In genomic region chr16:18401159-18401558, GRCh38 we compare ENCODE assay signal across 8 cellular contexts.
DNase-seq lines count a peak whose midpoint lies in the region; ATAC-seq and TF ChIP-seq lines count a peak whose summit lies in the region.
"Not testable (repeated sequence)": the region's sequence is repeated elsewhere in the genome, so short reads cannot be mapped to it uniquely, and the experiment has no call there.

No MANE protein-coding gene starts in this region.

- not testable (repeated sequence) for H2BK120ac ChIP-seq in H9 (ENCODE audit: low read depth, low read length, poor library complexity, severe bottlenecking)

- H3K79me1 ChIP-seq in H9 (ENCODE audit: insufficient read depth, low read depth, low read length, poor library complexity, severe bottlenecking) = not testable (repeated sequence)

- H4K8ac ChIP-seq in H9 (replicated peaks; ENCODE audit: insufficient read length, low read depth, low read length) = not testable (repeated sequence)

- H3K4me3 Mint-ChIP-seq in H9 (peak overlapping the region; percentile 64 to 70; a peak in 3 of 5 replicates), activated B cell treated with CpG ODN at 0.5 μM for 24 hours (peak overlapping the region; percentile 44)
- H3K4me3 Mint-ChIP-seq in neural crest cell = not testable (repeated sequence)

- not testable (repeated sequence) for H3K4me1 ChIP-seq in A673 (ENCODE audit: insufficient read depth, low read length, poor library complexity, severe bottlenecking); H9 (ENCODE audit: insufficient read depth, low read length)

- not testable (repeated sequence) for H2AFZ ChIP-seq in H9 (ENCODE audit: low read length)

- H3K27ac Mint-ChIP-seq in H9; activated B cell treated with CpG ODN at 0.5 μM for 24 hours; neural crest cell (ENCODE audit: unreplicated experiment): not testable (repeated sequence)

- H3K36me3 Mint-ChIP-seq in H9 (ENCODE audit: insufficient read depth in 1 of 3, low read depth in 3 of 3); activated B cell treated with CpG ODN at 0.5 μM for 24 hours (ENCODE audit: low read depth); neural crest cell (ENCODE audit: low read depth): not testable (repeated sequence)

- not testable (repeated sequence) for H3K36me3 ChIP-seq in A673 (ENCODE audit: insufficient read depth, low read length, poor library complexity, severe bottlenecking)

- TF ChIP-seq CTCF in A673 (conservative IDR thresholded peaks at IDR 0.05; ENCODE audit: low read depth, low read length); H9 (conservative IDR thresholded peaks at IDR 0.05); activated B cell treated with CpG ODN at 0.5 μM for 24 hours (IDR thresholded peaks at IDR 0.05); choroid plexus epithelial cell (conservative IDR thresholded peaks at IDR 0.05; ENCODE audit: low read depth, low read length); neural crest cell (conservative IDR thresholded peaks at IDR 0.05): not testable (repeated sequence)

- H3K27ac ChIP-seq in A673 (ENCODE audit: low read depth, low read length, poor library complexity, severe bottlenecking); H9 (ENCODE audit: insufficient read length, low read depth, low read length): not testable (repeated sequence)

- WGBS in H9 (ENCODE audit: extremely low coverage, insufficient read length, low lambda C conversion rate) = no CpG with 5 or more reads among the region's 38 CpGs

- H3K9ac ChIP-seq in H9 (ENCODE audit: extremely low read depth, insufficient read length, low read length) = not testable (repeated sequence)

- not testable (repeated sequence) for H3K9me3 Mint-ChIP-seq in H9, activated B cell treated with CpG ODN at 0.5 μM for 24 hours, neural crest cell

- not testable (repeated sequence) for H3K9me3 ChIP-seq in A673 (ENCODE audit: low read depth, low read length, poor library complexity, severe bottlenecking); H9 (ENCODE audit: control insufficient read depth, low read depth, low read length)

- H2BK15ac ChIP-seq in H9 (ENCODE audit: low read depth, low read length) = not testable (repeated sequence)

- H3K18ac ChIP-seq in H9 (ENCODE audit: insufficient read length, low read depth, low read length) = not testable (repeated sequence)

- not testable (repeated sequence) for H3K79me2 ChIP-seq in H9 (ENCODE audit: insufficient read depth, low read length)

- not testable (repeated sequence) for H2BK12ac ChIP-seq in H9 (ENCODE audit: insufficient read length, low read depth, low read length)

- H3K23me2 ChIP-seq in H9 (ENCODE audit: insufficient read length, low read depth, low read length, poor library complexity, severe bottlenecking) = not testable (repeated sequence)

- CTCF ChIA-PET in A673 (lab: Charles Lee); activated B cell treated with CpG ODN at 0.5 μM for 24 hours (lab: Charles Lee): not testable (repeated sequence)

- POLR2A ChIA-PET in A673 (lab: Charles Lee; ENCODE audit: low non-redundant PET); activated B cell treated with CpG ODN at 0.5 μM for 24 hours (lab: Charles Lee): not testable (repeated sequence)

- BruUV-seq in A673 (replicated peaks; lab: Mats Ljungman, UMichigan) = not testable (repeated sequence)

- H3T11ph ChIP-seq in H9 (ENCODE audit: low read length) = not testable (repeated sequence)

- H2BK5ac ChIP-seq in H9 (ENCODE audit: insufficient read length, low read length) = not testable (repeated sequence)

- H4K91ac ChIP-seq in H9 (ENCODE audit: insufficient read length, low read depth, low read length) = not testable (repeated sequence)

- not testable (repeated sequence) for ATAC-seq in activated B cell treated with CpG ODN at 0.5 μM for 24 hours (ENCODE audit: low read depth); left ventricle myocardium superior

- not testable (repeated sequence) for H4K5ac ChIP-seq in H9 (ENCODE audit: insufficient read length, low read depth, low read length)

- not testable (repeated sequence) for H2BK20ac ChIP-seq in H9 (ENCODE audit: low read depth, low read length, poor library complexity, severe bottlenecking)

- H2AK5ac ChIP-seq in H9 (ENCODE audit: insufficient read length, low read length) = not testable (repeated sequence)

- not testable (repeated sequence) for H3K56ac ChIP-seq in H9 (ENCODE audit: insufficient read length, low read depth, low read length)

- H3K27me3 ChIP-seq in A673 (replicated peaks; ENCODE audit: insufficient read depth, low read depth, low read length, poor library complexity); H9 (ENCODE audit: insufficient read depth, low read length): not testable (repeated sequence)

- DNase-seq in A673 (ENCODE audit: low spot score); H9; choroid plexus epithelial cell (ENCODE audit: low read depth): not testable (repeated sequence)
- DNase-seq in activated B cell treated with CpG ODN at 0.5 μM for 24 hours (peak; percentile 26), left ventricle myocardium superior (peak; percentile 51), neural crest cell (ENCODE audit: low read depth, low spot score) (peak; percentile 4)
- peak; percentile 7 for DNase-seq in activated naive CD4-positive, alpha-beta T cell treated with Interleukin-2 at 50 U/mL for 16 hours
- peak; percentile 4 for DNase-seq in stimulated activated CD4-positive, alpha-beta T cell treated with anti-CD3 and anti-CD28 coated beads, Interleukin-4, amount 100 ng/mL, for 24 hours

- not testable (repeated sequence) for H3K4me1 Mint-ChIP-seq in H9, activated B cell treated with CpG ODN at 0.5 μM for 24 hours, neural crest cell

- not testable (repeated sequence) for H3K27me3 Mint-ChIP-seq in H9 (ENCODE audit: low read depth); activated B cell treated with CpG ODN at 0.5 μM for 24 hours; neural crest cell (ENCODE audit: low read depth)

- H3K4me3 ChIP-seq in A673 (ENCODE audit: low read depth, low read length, poor library complexity, severe bottlenecking) = peak overlapping the region; percentile 29
- peak overlapping the region; percentile 46 for H3K4me3 ChIP-seq in choroid plexus epithelial cell (ENCODE audit: low read depth, low read length)

- intact Hi-C loops in A673 (cut with micrococcal nuclease; ENCODE audit: unreplicated experiment); activated B cell treated with CpG ODN at 0.5 μM for 24 hours (cut with micrococcal nuclease); left ventricle myocardium superior (cut with micrococcal nuclease): not testable (repeated sequence)

- not testable (repeated sequence) for H3K14ac ChIP-seq in H9 (ENCODE audit: insufficient read depth, low read length)

- not testable (repeated sequence) for H3K4me2 ChIP-seq in H9 (ENCODE audit: insufficient read depth, insufficient read length, low read length)

- H3K4ac ChIP-seq in H9 (ENCODE audit: low read depth, low read length) = not testable (repeated sequence)

- not testable (repeated sequence) for H4K20me1 ChIP-seq in H9 (ENCODE audit: control insufficient read depth, insufficient read depth, insufficient read length)

- not testable (repeated sequence) for H3K23ac ChIP-seq in H9 (ENCODE audit: insufficient read length, low read depth, low read length)
